In genomic region chr1:8040586-8040985, GRCh38 we compare ENCODE assay signal across 2 cellular contexts.
TF ChIP-seq lines count a peak whose summit lies in the region.

No MANE protein-coding gene starts in this region.

TF ChIP-seq in A549, 52 proteins besides CTCF, POLR2A, EP300 and RAD21 (continued from another document):
- TF ChIP-seq REST (IDR thresholded peaks at IDR 0.05) (no peak), RARB (CRISPR knock-in tag; IDR thresholded peaks at IDR 0.05) (no peak), RCOR1 (IDR thresholded peaks at IDR 0.05; ENCODE audit: low read depth, low read length) (no peak), JUNB (IDR thresholded peaks at IDR 0.05) (peak; percentile 58; the same call in 1 of the 2 replicates), CEBPB (IDR thresholded peaks at IDR 0.05) (peak in 1 of 2 experiments; percentile 41; a peak in 1 of 4 replicates), TFCP2L1 (CRISPR knock-in tag; IDR thresholded peaks at IDR 0.05) (no peak), PHF8 (IDR thresholded peaks at IDR 0.05; ENCODE audit: borderline replicate concordance, low read depth) (no peak), EHMT2 (IDR thresholded peaks at IDR 0.05; ENCODE audit: low read depth) (no peak), NR3C1 (IDR thresholded peaks at IDR 0.05) (no peak), RNF2 (IDR thresholded peaks at IDR 0.05; ENCODE audit: borderline replicate concordance, low read depth) (no peak), TP53 (CRISPR knock-in tag; IDR thresholded peaks at IDR 0.05) (no peak), MAZ (IDR thresholded peaks at IDR 0.05; ENCODE audit: borderline replicate concordance, low read depth, low read length) (no peak), HOXB13 (CRISPR knock-in tag; IDR thresholded peaks at IDR 0.05; ENCODE audit: low read depth) (0 out of 2 replicates have a peak, but pooled peaks have one; percentile 33), ZC3H11A (IDR thresholded peaks at IDR 0.05) (no peak), EHF (CRISPR knock-in tag; IDR thresholded peaks at IDR 0.05) (0 out of 2 replicates have a peak, but pooled peaks have one; percentile 72)
- TF ChIP-seq, protein P1, sequence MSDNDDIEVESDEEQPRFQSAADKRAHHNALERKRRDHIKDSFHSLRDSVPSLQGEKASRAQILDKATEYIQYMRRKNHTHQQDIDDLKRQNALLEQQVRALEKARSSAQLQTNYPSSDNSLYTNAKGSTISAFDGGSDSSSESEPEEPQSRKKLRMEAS (IDR thresholded peaks at IDR 0.05): peak; percentile 65
- TF ChIP-seq, protein P2, sequence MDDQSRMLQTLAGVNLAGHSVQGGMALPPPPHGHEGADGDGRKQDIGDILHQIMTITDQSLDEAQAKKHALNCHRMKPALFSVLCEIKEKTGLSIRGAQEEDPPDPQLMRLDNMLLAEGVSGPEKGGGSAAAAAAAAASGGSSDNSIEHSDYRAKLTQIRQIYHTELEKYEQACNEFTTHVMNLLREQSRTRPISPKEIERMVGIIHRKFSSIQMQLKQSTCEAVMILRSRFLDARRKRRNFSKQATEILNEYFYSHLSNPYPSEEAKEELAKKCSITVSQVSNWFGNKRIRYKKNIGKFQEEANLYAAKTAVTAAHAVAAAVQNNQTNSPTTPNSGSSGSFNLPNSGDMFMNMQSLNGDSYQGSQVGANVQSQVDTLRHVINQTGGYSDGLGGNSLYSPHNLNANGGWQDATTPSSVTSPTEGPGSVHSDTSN (IDR thresholded peaks at IDR 0.05): no peak
- TF ChIP-seq, protein P3, sequence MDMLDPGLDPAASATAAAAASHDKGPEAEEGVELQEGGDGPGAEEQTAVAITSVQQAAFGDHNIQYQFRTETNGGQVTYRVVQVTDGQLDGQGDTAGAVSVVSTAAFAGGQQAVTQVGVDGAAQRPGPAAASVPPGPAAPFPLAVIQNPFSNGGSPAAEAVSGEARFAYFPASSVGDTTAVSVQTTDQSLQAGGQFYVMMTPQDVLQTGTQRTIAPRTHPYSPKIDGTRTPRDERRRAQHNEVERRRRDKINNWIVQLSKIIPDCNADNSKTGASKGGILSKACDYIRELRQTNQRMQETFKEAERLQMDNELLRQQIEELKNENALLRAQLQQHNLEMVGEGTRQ (IDR thresholded peaks at IDR 0.05): no peak

TF ChIP-seq in HepG2, 621 proteins besides CTCF, POLR2A, EP300 and RAD21 (continued from another document and continues in another):
- TF ChIP-seq MED1 (CRISPR knock-in tag; IDR thresholded peaks at IDR 0.05): peak; percentile 70
- TF ChIP-seq CREB1 (IDR thresholded peaks at IDR 0.05): no peak
- 0 out of 2 replicates have a peak, but pooled peaks have one; percentile 52 for TF ChIP-seq CREB1 (CRISPR knock-in tag; IDR thresholded peaks at IDR 0.05)
- 0 out of 2 replicates have a peak, but pooled peaks have one; percentile 25 for TF ChIP-seq HMG20B (CRISPR knock-in tag; conservative IDR thresholded peaks at IDR 0.05)
- 0 out of 2 replicates have a peak, but pooled peaks have one; percentile 48 for TF ChIP-seq ZNF670 (CRISPR knock-in tag; IDR thresholded peaks at IDR 0.05; ENCODE audit: borderline replicate concordance)
- TF ChIP-seq MAFK (conservative IDR thresholded peaks at IDR 0.05 in 1 of 2, IDR thresholded peaks at IDR 0.05 in 1 of 2; ENCODE audit: low read length in 2 of 2): peak; percentile 20 to 31; a peak in 1 of 4 replicates
- no peak for TF ChIP-seq FOXA1 (IDR thresholded peaks at IDR 0.05)
- TF ChIP-seq FOXA1 (CRISPR knock-in tag; IDR thresholded peaks at IDR 0.05): peak; percentile 83
- TF ChIP-seq, protein P4, sequence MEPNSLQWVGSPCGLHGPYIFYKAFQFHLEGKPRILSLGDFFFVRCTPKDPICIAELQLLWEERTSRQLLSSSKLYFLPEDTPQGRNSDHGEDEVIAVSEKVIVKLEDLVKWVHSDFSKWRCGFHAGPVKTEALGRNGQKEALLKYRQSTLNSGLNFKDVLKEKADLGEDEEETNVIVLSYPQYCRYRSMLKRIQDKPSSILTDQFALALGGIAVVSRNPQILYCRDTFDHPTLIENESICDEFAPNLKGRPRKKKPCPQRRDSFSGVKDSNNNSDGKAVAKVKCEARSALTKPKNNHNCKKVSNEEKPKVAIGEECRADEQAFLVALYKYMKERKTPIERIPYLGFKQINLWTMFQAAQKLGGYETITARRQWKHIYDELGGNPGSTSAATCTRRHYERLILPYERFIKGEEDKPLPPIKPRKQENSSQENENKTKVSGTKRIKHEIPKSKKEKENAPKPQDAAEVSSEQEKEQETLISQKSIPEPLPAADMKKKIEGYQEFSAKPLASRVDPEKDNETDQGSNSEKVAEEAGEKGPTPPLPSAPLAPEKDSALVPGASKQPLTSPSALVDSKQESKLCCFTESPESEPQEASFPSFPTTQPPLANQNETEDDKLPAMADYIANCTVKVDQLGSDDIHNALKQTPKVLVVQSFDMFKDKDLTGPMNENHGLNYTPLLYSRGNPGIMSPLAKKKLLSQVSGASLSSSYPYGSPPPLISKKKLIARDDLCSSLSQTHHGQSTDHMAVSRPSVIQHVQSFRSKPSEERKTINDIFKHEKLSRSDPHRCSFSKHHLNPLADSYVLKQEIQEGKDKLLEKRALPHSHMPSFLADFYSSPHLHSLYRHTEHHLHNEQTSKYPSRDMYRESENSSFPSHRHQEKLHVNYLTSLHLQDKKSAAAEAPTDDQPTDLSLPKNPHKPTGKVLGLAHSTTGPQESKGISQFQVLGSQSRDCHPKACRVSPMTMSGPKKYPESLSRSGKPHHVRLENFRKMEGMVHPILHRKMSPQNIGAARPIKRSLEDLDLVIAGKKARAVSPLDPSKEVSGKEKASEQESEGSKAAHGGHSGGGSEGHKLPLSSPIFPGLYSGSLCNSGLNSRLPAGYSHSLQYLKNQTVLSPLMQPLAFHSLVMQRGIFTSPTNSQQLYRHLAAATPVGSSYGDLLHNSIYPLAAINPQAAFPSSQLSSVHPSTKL (CRISPR knock-in tag; IDR thresholded peaks at IDR 0.05): peak; percentile 90
- TF ChIP-seq MIER3 (CRISPR knock-in tag; IDR thresholded peaks at IDR 0.05; ENCODE audit: borderline replicate concordance): peak; percentile 69; the same call in 1 of the 2 replicates
- TF ChIP-seq, protein P5, sequence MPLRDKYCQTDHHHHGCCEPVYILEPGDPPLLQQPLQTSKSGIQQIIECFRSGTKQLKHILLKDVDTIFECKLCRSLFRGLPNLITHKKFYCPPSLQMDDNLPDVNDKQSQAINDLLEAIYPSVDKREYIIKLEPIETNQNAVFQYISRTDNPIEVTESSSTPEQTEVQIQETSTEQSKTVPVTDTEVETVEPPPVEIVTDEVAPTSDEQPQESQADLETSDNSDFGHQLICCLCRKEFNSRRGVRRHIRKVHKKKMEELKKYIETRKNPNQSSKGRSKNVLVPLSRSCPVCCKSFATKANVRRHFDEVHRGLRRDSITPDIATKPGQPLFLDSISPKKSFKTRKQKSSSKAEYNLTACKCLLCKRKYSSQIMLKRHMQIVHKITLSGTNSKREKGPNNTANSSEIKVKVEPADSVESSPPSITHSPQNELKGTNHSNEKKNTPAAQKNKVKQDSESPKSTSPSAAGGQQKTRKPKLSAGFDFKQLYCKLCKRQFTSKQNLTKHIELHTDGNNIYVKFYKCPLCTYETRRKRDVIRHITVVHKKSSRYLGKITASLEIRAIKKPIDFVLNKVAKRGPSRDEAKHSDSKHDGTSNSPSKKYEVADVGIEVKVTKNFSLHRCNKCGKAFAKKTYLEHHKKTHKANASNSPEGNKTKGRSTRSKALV (CRISPR knock-in tag; IDR thresholded peaks at IDR 0.05): no peak
- TF ChIP-seq ZSCAN12 (CRISPR knock-in tag; IDR thresholded peaks at IDR 0.05): no peak
- TF ChIP-seq, protein P6, sequence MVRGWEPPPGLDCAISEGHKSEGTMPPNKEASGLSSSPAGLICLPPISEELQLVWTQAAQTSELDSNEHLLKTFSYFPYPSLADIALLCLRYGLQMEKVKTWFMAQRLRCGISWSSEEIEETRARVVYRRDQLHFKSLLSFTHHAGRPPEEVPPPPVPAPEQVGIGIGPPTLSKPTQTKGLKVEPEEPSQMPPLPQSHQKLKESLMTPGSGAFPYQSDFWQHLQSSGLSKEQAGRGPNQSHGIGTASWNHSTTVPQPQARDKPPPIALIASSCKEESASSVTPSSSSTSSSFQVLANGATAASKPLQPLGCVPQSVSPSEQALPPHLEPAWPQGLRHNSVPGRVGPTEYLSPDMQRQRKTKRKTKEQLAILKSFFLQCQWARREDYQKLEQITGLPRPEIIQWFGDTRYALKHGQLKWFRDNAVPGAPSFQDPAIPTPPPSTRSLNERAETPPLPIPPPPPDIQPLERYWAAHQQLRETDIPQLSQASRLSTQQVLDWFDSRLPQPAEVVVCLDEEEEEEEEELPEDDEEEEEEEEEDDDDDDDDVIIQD (CRISPR knock-in tag; IDR thresholded peaks at IDR 0.05; ENCODE audit: low read depth): peak; percentile 92
- peak; percentile 78 for TF ChIP-seq SAP130 (CRISPR knock-in tag; IDR thresholded peaks at IDR 0.05; ENCODE audit: low read depth)
- TF ChIP-seq, protein P7, sequence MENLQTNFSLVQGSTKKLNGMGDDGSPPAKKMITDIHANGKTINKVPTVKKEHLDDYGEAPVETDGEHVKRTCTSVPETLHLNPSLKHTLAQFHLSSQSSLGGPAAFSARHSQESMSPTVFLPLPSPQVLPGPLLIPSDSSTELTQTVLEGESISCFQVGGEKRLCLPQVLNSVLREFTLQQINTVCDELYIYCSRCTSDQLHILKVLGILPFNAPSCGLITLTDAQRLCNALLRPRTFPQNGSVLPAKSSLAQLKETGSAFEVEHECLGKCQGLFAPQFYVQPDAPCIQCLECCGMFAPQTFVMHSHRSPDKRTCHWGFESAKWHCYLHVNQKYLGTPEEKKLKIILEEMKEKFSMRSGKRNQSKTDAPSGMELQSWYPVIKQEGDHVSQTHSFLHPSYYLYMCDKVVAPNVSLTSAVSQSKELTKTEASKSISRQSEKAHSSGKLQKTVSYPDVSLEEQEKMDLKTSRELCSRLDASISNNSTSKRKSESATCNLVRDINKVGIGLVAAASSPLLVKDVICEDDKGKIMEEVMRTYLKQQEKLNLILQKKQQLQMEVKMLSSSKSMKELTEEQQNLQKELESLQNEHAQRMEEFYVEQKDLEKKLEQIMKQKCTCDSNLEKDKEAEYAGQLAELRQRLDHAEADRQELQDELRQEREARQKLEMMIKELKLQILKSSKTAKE (CRISPR knock-in tag; IDR thresholded peaks at IDR 0.05; ENCODE audit: borderline replicate concordance): no peak
- peak; percentile 65; the same call in 1 of the 2 replicates for TF ChIP-seq JUND (CRISPR knock-in tag; IDR thresholded peaks at IDR 0.05)
- TF ChIP-seq, protein P1 (IDR thresholded peaks at IDR 0.05): 0 out of 2 replicates have a peak, but pooled peaks have one; percentile 25
- peak; percentile 58; the same call in 1 of the 2 replicates for TF ChIP-seq RXRB (CRISPR knock-in tag; IDR thresholded peaks at IDR 0.05; ENCODE audit: borderline replicate concordance)
- TF ChIP-seq MIXL1 (CRISPR knock-in tag; IDR thresholded peaks at IDR 0.05): peak; percentile 40; the same call in 1 of the 2 replicates
- TF ChIP-seq, protein P8, sequence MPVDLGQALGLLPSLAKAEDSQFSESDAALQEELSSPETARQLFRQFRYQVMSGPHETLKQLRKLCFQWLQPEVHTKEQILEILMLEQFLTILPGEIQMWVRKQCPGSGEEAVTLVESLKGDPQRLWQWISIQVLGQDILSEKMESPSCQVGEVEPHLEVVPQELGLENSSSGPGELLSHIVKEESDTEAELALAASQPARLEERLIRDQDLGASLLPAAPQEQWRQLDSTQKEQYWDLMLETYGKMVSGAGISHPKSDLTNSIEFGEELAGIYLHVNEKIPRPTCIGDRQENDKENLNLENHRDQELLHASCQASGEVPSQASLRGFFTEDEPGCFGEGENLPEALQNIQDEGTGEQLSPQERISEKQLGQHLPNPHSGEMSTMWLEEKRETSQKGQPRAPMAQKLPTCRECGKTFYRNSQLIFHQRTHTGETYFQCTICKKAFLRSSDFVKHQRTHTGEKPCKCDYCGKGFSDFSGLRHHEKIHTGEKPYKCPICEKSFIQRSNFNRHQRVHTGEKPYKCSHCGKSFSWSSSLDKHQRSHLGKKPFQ (CRISPR knock-in tag; IDR thresholded peaks at IDR 0.05; ENCODE audit: insufficient replicate concordance): no peak
- no peak for TF ChIP-seq NFRKB (IDR thresholded peaks at IDR 0.05)
- TF ChIP-seq, protein P9, sequence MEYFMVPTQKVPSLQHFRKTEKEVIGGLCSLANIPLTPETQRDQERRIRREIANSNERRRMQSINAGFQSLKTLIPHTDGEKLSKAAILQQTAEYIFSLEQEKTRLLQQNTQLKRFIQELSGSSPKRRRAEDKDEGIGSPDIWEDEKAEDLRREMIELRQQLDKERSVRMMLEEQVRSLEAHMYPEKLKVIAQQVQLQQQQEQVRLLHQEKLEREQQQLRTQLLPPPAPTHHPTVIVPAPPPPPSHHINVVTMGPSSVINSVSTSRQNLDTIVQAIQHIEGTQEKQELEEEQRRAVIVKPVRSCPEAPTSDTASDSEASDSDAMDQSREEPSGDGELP (IDR thresholded peaks at IDR 0.05; ENCODE audit: borderline replicate concordance, low read depth): no peak
- TF ChIP-seq, protein P10, sequence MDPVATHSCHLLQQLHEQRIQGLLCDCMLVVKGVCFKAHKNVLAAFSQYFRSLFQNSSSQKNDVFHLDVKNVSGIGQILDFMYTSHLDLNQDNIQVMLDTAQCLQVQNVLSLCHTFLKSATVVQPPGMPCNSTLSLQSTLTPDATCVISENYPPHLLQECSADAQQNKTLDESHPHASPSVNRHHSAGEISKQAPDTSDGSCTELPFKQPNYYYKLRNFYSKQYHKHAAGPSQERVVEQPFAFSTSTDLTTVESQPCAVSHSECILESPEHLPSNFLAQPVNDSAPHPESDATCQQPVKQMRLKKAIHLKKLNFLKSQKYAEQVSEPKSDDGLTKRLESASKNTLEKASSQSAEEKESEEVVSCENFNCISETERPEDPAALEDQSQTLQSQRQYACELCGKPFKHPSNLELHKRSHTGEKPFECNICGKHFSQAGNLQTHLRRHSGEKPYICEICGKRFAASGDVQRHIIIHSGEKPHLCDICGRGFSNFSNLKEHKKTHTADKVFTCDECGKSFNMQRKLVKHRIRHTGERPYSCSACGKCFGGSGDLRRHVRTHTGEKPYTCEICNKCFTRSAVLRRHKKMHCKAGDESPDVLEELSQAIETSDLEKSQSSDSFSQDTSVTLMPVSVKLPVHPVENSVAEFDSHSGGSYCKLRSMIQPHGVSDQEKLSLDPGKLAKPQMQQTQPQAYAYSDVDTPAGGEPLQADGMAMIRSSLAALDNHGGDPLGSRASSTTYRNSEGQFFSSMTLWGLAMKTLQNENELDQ (CRISPR knock-in tag; IDR thresholded peaks at IDR 0.05; ENCODE audit: borderline replicate concordance): no peak
- TF ChIP-seq, protein P11, sequence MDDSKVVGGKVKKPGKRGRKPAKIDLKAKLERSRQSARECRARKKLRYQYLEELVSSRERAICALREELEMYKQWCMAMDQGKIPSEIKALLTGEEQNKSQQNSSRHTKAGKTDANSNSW (CRISPR knock-in tag; IDR thresholded peaks at IDR 0.05; ENCODE audit: borderline replicate concordance): no peak
- peak; percentile 84; the same call in 1 of the 2 replicates for TF ChIP-seq FOSL1 (CRISPR knock-in tag; IDR thresholded peaks at IDR 0.05; ENCODE audit: borderline replicate concordance)
- TF ChIP-seq, protein P12, sequence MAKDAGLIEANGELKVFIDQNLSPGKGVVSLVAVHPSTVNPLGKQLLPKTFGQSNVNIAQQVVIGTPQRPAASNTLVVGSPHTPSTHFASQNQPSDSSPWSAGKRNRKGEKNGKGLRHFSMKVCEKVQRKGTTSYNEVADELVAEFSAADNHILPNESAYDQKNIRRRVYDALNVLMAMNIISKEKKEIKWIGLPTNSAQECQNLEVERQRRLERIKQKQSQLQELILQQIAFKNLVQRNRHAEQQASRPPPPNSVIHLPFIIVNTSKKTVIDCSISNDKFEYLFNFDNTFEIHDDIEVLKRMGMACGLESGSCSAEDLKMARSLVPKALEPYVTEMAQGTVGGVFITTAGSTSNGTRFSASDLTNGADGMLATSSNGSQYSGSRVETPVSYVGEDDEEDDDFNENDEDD (CRISPR knock-in tag; IDR thresholded peaks at IDR 0.05; ENCODE audit: borderline replicate concordance): 0 out of 2 replicates have a peak, but pooled peaks have one; percentile 26
- peak; percentile 90 for TF ChIP-seq GATAD2A (CRISPR knock-in tag; IDR thresholded peaks at IDR 0.05)
